1 cellular context compared by ENCODE assay signal in genomic region chr1:32496127-32496526, GRCh38.
TF ChIP-seq lines count a peak whose summit lies in the region.

No MANE protein-coding gene starts in this region.

TF ChIP-seq in endothelial cell of umbilical vein, 7 proteins besides CTCF, POLR2A, EP300 and RAD21 (continued from another document):
- TF ChIP-seq POLR2AphosphoS5 (IDR thresholded peaks at IDR 0.05; ENCODE audit: insufficient read depth, low read depth, low read length) (no peak), JUN (IDR thresholded peaks at IDR 0.05; ENCODE audit: borderline replicate concordance, insufficient read depth, insufficient read length, low read depth) (no peak)
